In genomic region chr6:84457276-84457675, GRCh38 we compare ENCODE assay signal across 21 cellular contexts.
"Had no signal": no experiment of that assay in that cellular context is flagged by ENCODE, and none has a peak within 500 bp of the region (broad histone marks: within the 10 kb centered on the region; RNA-seq: fewer than 3 reads in every experiment).

No MANE protein-coding gene starts in this region.

- H3K27me3 ChIP-seq: adrenal gland, sigmoid colon, upper lobe of right lung had no signal

- H3K4me1 Mint-ChIP-seq: memory B cell; naive thymus-derived CD4-positive, alpha-beta T cell; stimulated activated naive B cell treated with anti-CD40 and anti-IgM and Interleukin-4, amounts not matched to agents 10 μg/mL and 1 μg/mL and 100 μg/mL, for 72 hours had no signal

- H3K36me3 ChIP-seq: adrenal gland, left ventricle myocardium inferior, sigmoid colon, upper lobe of right lung had no signal

- DNase-seq: activated CD4-positive, alpha-beta T cell treated with anti-CD3 and anti-CD28 coated beads, Interleukin-2, amount 50 U/mL, for 1 hour; activated CD4-positive, CD25-positive, alpha-beta regulatory T cell treated with anti-CD3 and anti-CD28 coated beads, Interleukin-2, amount 50 U/mL, for 72 hours; activated CD8-positive, alpha-beta memory T cell treated with anti-CD3 and anti-CD28 coated beads for 24 hours; activated CD8-positive, alpha-beta memory T cell treated with anti-CD3 and anti-CD28 coated beads, Interleukin-2, amount 50 U/mL, for 48 hours; activated gamma-delta T cell treated with Interleukin-2 at 50 U/mL for 16 hours; adrenal gland; caudate nucleus; dorsolateral prefrontal cortex; foreskin melanocyte; kidney; left ventricle myocardium inferior; naive thymus-derived CD4-positive, alpha-beta T cell; psoas muscle; sigmoid colon; stimulated activated CD4-positive, alpha-beta T cell treated with anti-CD3 and anti-CD28 coated beads, Interleukin-4, amount 100 ng/mL, for 24 hours; stimulated activated naive B cell treated with anti-CD40 and anti-IgM and Interleukin-4, amounts not matched to agents 10 μg/mL and 1 μg/mL and 100 μg/mL, for 72 hours; upper lobe of right lung had no signal

- H3K4me3 ChIP-seq: adrenal gland, dorsolateral prefrontal cortex, left ventricle myocardium inferior, psoas muscle, sigmoid colon, upper lobe of right lung had no signal

- H3K4me1 ChIP-seq: adrenal gland, left ventricle myocardium inferior, psoas muscle, sigmoid colon, upper lobe of right lung had no signal

- H3K9me3 ChIP-seq: adrenal gland, left ventricle myocardium inferior, sigmoid colon, upper lobe of right lung had no signal

- H3K4me3 Mint-ChIP-seq: memory B cell; naive thymus-derived CD4-positive, alpha-beta T cell; stimulated activated naive B cell treated with anti-CD40 and anti-IgM and Interleukin-4, amounts not matched to agents 10 μg/mL and 1 μg/mL and 100 μg/mL, for 72 hours; T-helper 1 cell treated with Interleukin-12 subunit alpha and Interleukin-12 subunit beta and Interleukin-4 antibody, amounts not matched to agents 30 μg/mL and 1 μg/mL, for 36 hours had no signal

- H3K27me3 Mint-ChIP-seq: memory B cell; naive thymus-derived CD4-positive, alpha-beta T cell; stimulated activated naive B cell treated with anti-CD40 and anti-IgM and Interleukin-4, amounts not matched to agents 10 μg/mL and 1 μg/mL and 100 μg/mL, for 72 hours had no signal

- FAIRE-seq: kidney had no signal

- H3K27ac Mint-ChIP-seq: activated naive CD4-positive, alpha-beta T cell treated with anti-CD3 and anti-CD28 coated beads, Interleukin-2, amount 50 U/mL, for 72 hours; memory B cell; stimulated activated naive B cell treated with anti-CD40 and anti-IgM and Interleukin-4, amounts not matched to agents 10 μg/mL and 1 μg/mL and 100 μg/mL, for 72 hours; T-helper 1 cell treated with Interleukin-12 subunit alpha and Interleukin-12 subunit beta and Interleukin-4 antibody, amounts not matched to agents 30 μg/mL and 1 μg/mL, for 36 hours had no signal

- ATAC-seq: activated naive CD4-positive, alpha-beta T cell treated with anti-CD3 and anti-CD28 coated beads, Interleukin-2, amount 50 U/mL, for 72 hours; naive thymus-derived CD4-positive, alpha-beta T cell; psoas muscle; stimulated activated naive B cell treated with anti-CD40 and anti-IgM and Interleukin-4, amounts not matched to agents 10 μg/mL and 1 μg/mL and 100 μg/mL, for 72 hours; upper lobe of right lung had no signal

- H3K36me3 Mint-ChIP-seq: activated naive CD4-positive, alpha-beta T cell treated with anti-CD3 and anti-CD28 coated beads, Interleukin-2, amount 50 U/mL, for 72 hours; memory B cell; naive thymus-derived CD4-positive, alpha-beta T cell; stimulated activated naive B cell treated with anti-CD40 and anti-IgM and Interleukin-4, amounts not matched to agents 10 μg/mL and 1 μg/mL and 100 μg/mL, for 72 hours had no signal

- H3K27ac ChIP-seq: adrenal gland, dorsolateral prefrontal cortex, left ventricle myocardium inferior, psoas muscle, sigmoid colon, upper lobe of right lung, VCaP had no signal
